ENCODE assay signal across 8 cellular contexts in genomic region chr19:45779231-45780145, GRCh38. TPM values are rescaled to one million over a fixed set of nuclear protein-coding genes. Genes with fewer than 3 reads are reported as not detected.
A peak's percentile ranks its signal among the peaks of the same experiment; 100 is the strongest.
DNase-seq lines count a peak whose midpoint lies in the region; ATAC-seq and TF ChIP-seq lines count a peak whose summit lies in the region.

No MANE protein-coding gene starts in this region.

- H3K4me1 ChIP-seq in duodenal mucosa (ENCODE audit: control insufficient read depth in 1 of 2, insufficient read depth in 2 of 2, low read length in 2 of 2) (peaks cover 22 to 33% of the 10 kb centered on the region in 2 donors), mesodermal cell (ENCODE audit: control insufficient read depth, insufficient read depth, low read length, poor library complexity, severe bottlenecking) (peaks cover 49% of the 10 kb centered on the region)

- DNase-seq in NCI-H2196 (lab: John Stamatoyannopoulos, UW; ENCODE audit: unreplicated experiment) = peak; percentile 89
- peak; percentile 80 for DNase-seq in activated CD4-positive, alpha-beta T cell treated with anti-CD3 and anti-CD28 coated beads, Interleukin-2, amount 50 U/mL, for 1 hour
- DNase-seq in stimulated activated CD8-positive, alpha-beta memory T cell treated with anti-CD3 and anti-CD28 coated beads, Interleukin-4, amount 100 ng/mL, for 48 hours = peak; percentile 99
- no peak for DNase-seq in SKM-1 (lab: John Stamatoyannopoulos, UW; ENCODE audit: unreplicated experiment)

- H3K36me3 ChIP-seq in duodenal mucosa (ENCODE audit: control insufficient read depth in 1 of 2, insufficient read depth in 2 of 2, low read length in 2 of 2) = peaks cover 12 to 15% of the 10 kb centered on the region in 2 donors
- peaks cover 41% of the 10 kb centered on the region for H3K36me3 ChIP-seq in mesodermal cell (ENCODE audit: control insufficient read depth, insufficient read depth, low read length)

- H3K27ac ChIP-seq in duodenal mucosa (ENCODE audit: low read depth, low read length) = no peak overlapping the region
- no peak overlapping the region for H3K27ac ChIP-seq in mesodermal cell (ENCODE audit: low read depth, low read length, severe bottlenecking)

- WGBS in mesodermal cell (ENCODE audit: insufficient coverage in 2 of 2), 2 experiments = 9 to 14% methylated on average over 30 to 35 of the region's 48 CpGs

- H3K9me3 ChIP-seq in duodenal mucosa (ENCODE audit: control insufficient read depth in 1 of 2, low read length in 2 of 2) (no peaks in the 10 kb centered on the region), mesodermal cell (ENCODE audit: control insufficient read depth, low read length) (no peaks in the 10 kb centered on the region)

- peak; percentile 90 for TF ChIP-seq CTCF in GM12874 (IDR thresholded peaks at IDR 0.05; ENCODE audit: insufficient read depth, low read depth, low read length)

- peak overlapping the region; percentile 23 to 54 for H3K9ac ChIP-seq in duodenal mucosa (ENCODE audit: low read depth in 1 of 2, low read length in 2 of 2)

- ATAC-seq in HG02885 (IDR thresholded peaks at IDR 0.05; ENCODE audit: poor library complexity, unreplicated experiment) = peak; percentile 86

- peaks cover 0 to 5% of the 10 kb centered on the region in 2 donors for H3K27me3 ChIP-seq in duodenal mucosa (ENCODE audit: control insufficient read depth in 1 of 2, insufficient read depth in 2 of 2, low read length in 2 of 2)

- H3K4me3 ChIP-seq in duodenal mucosa (ENCODE audit: low read depth in 1 of 2, low read length in 2 of 2) = peak overlapping the region; percentile 59 to 65
- peak overlapping the region; percentile 31 for H3K4me3 ChIP-seq in mesodermal cell (ENCODE audit: extremely low read depth, insufficient read depth, low read length, poor library complexity, severe bottlenecking)

RNA-seq across cellular contexts. Expression of gene DMPK, which starts 2.8 kb away (rescaled TPM):
- polyA plus RNA-seq in mesodermal cell (2013, experiment 1 of 2) = 43.9 TPM
- 38.5 TPM for polyA plus RNA-seq in mesodermal cell (2013, experiment 2 of 2)

RNA-seq across cellular contexts. Expression of gene SIX5, which starts 10.4 kb away (rescaled TPM):
- 29.0 TPM for polyA plus RNA-seq in mesodermal cell (2013, experiment 1 of 2)
- 24.5 TPM for polyA plus RNA-seq in mesodermal cell (2013, experiment 2 of 2)

RNA-seq across cellular contexts. Expression of gene DMWD, which starts 13.2 kb away (rescaled TPM):
- 44.6 TPM for polyA plus RNA-seq in mesodermal cell (2013, experiment 1 of 2)
- polyA plus RNA-seq in mesodermal cell (2013, experiment 2 of 2) = 38.7 TPM

RNA-seq across cellular contexts. Expression of gene RSPH6A, which starts 35.6 kb away (rescaled TPM):
- polyA plus RNA-seq in mesodermal cell (2013, experiment 1 of 2) = not detected
- not detected for polyA plus RNA-seq in mesodermal cell (2013, experiment 2 of 2)

RNA-seq across cellular contexts. Expression of gene MEIOSIN, which starts 46.2 kb away (rescaled TPM):
- polyA plus RNA-seq in mesodermal cell (2013, experiment 1 of 2) = not detected
- not detected for polyA plus RNA-seq in mesodermal cell (2013, experiment 2 of 2)
